In the genomic region with DNA sequence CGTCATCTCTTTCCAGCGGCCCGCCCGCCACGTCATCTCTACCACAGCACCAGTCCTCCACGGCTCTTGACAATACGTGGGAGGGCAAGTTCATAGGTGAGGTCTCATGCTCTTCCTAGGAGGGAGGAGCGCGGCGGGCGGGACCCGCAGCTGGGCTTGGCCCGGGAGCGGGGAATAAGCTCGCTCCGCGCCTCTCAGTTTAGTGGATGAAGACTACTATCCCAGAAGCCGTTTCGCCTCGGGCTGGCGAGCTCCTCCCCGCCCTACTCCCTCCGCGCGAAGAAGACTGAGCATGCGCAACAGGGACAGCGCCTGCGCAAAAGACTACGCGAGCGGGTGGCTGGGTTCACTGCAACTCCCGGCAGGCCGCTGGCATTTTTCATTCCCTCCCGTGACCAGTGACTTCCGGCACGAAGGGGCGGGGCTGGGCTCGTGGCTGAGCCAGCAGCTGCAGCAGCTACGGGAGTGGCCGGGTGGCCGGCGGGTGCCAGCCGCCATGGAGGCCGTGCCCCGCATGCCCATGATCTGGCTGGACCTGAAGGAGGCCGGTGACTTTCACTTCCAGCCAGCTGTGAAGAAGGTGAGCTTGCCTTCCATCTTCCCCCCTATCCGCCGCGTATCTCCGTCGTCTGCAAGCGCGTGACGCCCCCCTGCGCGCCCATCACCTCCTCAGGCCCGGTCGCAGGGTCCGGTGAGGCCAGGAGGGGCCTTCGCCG, we compare ENCODE assay signal across 8 cellular contexts. TPM values are rescaled to one million over a fixed set of nuclear protein-coding genes. Genes with fewer than 3 reads are reported as not detected.
DNase-seq lines count a peak whose midpoint lies in the region; ATAC-seq and TF ChIP-seq lines count a peak whose summit lies in the region.

A gene with protein sequence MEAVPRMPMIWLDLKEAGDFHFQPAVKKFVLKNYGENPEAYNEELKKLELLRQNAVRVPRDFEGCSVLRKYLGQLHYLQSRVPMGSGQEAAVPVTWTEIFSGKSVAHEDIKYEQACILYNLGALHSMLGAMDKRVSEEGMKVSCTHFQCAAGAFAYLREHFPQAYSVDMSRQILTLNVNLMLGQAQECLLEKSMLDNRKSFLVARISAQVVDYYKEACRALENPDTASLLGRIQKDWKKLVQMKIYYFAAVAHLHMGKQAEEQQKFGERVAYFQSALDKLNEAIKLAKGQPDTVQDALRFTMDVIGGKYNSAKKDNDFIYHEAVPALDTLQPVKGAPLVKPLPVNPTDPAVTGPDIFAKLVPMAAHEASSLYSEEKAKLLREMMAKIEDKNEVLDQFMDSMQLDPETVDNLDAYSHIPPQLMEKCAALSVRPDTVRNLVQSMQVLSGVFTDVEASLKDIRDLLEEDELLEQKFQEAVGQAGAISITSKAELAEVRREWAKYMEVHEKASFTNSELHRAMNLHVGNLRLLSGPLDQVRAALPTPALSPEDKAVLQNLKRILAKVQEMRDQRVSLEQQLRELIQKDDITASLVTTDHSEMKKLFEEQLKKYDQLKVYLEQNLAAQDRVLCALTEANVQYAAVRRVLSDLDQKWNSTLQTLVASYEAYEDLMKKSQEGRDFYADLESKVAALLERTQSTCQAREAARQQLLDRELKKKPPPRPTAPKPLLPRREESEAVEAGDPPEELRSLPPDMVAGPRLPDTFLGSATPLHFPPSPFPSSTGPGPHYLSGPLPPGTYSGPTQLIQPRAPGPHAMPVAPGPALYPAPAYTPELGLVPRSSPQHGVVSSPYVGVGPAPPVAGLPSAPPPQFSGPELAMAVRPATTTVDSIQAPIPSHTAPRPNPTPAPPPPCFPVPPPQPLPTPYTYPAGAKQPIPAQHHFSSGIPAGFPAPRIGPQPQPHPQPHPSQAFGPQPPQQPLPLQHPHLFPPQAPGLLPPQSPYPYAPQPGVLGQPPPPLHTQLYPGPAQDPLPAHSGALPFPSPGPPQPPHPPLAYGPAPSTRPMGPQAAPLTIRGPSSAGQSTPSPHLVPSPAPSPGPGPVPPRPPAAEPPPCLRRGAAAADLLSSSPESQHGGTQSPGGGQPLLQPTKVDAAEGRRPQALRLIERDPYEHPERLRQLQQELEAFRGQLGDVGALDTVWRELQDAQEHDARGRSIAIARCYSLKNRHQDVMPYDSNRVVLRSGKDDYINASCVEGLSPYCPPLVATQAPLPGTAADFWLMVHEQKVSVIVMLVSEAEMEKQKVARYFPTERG (N-terminal part only) (plus strand): TSS at position 421 of the 716 bp plus-strand sequence. CDS start 76 bp downstream, at position 497.

- H3K4me3 ChIP-seq in WERI-Rb-1 (ENCODE audit: low read depth, low read length) (peak within 1 kb of the TSS; percentile 60), mammary epithelial cell (replicated peaks in 1 of 3; ENCODE audit: insufficient read depth in 1 of 3, low read depth in 2 of 3, low read length in 3 of 3) (peak within 1 kb of the TSS; percentile 79 to 96 (median 86)), iPS-18c (ENCODE audit: insufficient read depth, low read depth, low read length) (peak within 1 kb of the TSS; percentile 100), skin epidermis (peak within 1 kb of the TSS; percentile 70 to 100 (median 92))

- dilution Hi-C loops in mammary epithelial cell (cut with HindIII; ENCODE audit: low sequenced_read_pairs): no loop called here

- ATAC-seq in GM18873 (IDR thresholded peaks at IDR 0.05; ENCODE audit: low FRiP score, unreplicated experiment) (peak; percentile 80), HG03139 (IDR thresholded peaks at IDR 0.05; ENCODE audit: unreplicated experiment) (peak; percentile 61)

- H3K27ac ChIP-seq in WERI-Rb-1 (peak within 1 kb of the TSS; percentile 83), mammary epithelial cell (ENCODE audit: insufficient read depth, low read depth, low read length) (peak within 1 kb of the TSS; percentile 94), skin epidermis (peak within 1 kb of the TSS; percentile 85 to 99 (median 93))

- H3K9me3 ChIP-seq in WERI-Rb-1 (ENCODE audit: severe bottlenecking) (no peaks in the 10 kb centered on the region), mammary epithelial cell (replicated peaks; ENCODE audit: insufficient read depth, low read length) (no peaks in the 10 kb centered on the region), iPS-18c (ENCODE audit: control insufficient read depth, insufficient read depth, low read length) (no peaks in the 10 kb centered on the region)

- no peaks in the 10 kb centered on the region for H3K27me3 ChIP-seq in WERI-Rb-1 (ENCODE audit: insufficient read depth, low read depth, severe bottlenecking)
- no peaks in the 10 kb centered on the region for H3K27me3 ChIP-seq in mammary epithelial cell (ENCODE audit: insufficient read depth, low read length)

- H4K20me1 ChIP-seq in mammary epithelial cell (ENCODE audit: insufficient read depth, low read length): no peaks in the 10 kb centered on the region

- peak within 1 kb of the TSS; percentile 90 for H2AFZ ChIP-seq in mammary epithelial cell (ENCODE audit: low read depth, low read length)

- in situ Hi-C loops in ACHN (cut with HindIII; ENCODE audit: low pct_ligation_motif_present, low pct_unique_long_range_greater_than_20kb, low sequenced_read_pairs): no loop called here
- in situ Hi-C loops in mammary epithelial cell (cut with MboI; ENCODE audit: low sequenced_read_pairs in 2 of 2): no loop called here

- CTCF ChIA-PET in mammary epithelial cell (lab: Charles Lee; ENCODE audit: low non-redundant PET): no interaction called here

- H3K4me2 ChIP-seq in mammary epithelial cell (ENCODE audit: insufficient read depth, low read depth, low read length): peak within 1 kb of the TSS; percentile 97

- peak; percentile 97 for DNase-seq in ACHN
- DNase-seq in NCI-H2227 (lab: John Stamatoyannopoulos, UW; ENCODE audit: unreplicated experiment): peak; percentile 98
- DNase-seq in WERI-Rb-1: peak; percentile 99
- DNase-seq in mammary epithelial cell: peak; percentile 99

- peaks cover 16% of the 10 kb centered on the region for H3K4me1 ChIP-seq in mammary epithelial cell (ENCODE audit: insufficient read depth, low read length)

- WGBS in mammary epithelial cell (ENCODE audit: low coverage, missing lambda C conversion rate): 2% methylated on average over 40 of the region's 61 CpGs

- H3K36me3 ChIP-seq in WERI-Rb-1 (peaks cover 5% of the 10 kb centered on the region; the same call in 1 of the 2 replicates), mammary epithelial cell (ENCODE audit: insufficient read depth, low read length) (no peaks in the 10 kb centered on the region)

- TF ChIP-seq CTCF in WERI-Rb-1 (IDR thresholded peaks at IDR 0.05; ENCODE audit: low read depth, low read length) (no peak), mammary epithelial cell (conservative IDR thresholded peaks at IDR 0.05 in 1 of 2, IDR thresholded peaks at IDR 0.05 in 1 of 2; ENCODE audit: extremely low read depth in 1 of 2, insufficient read depth in 1 of 2, low read depth in 1 of 2, low read length in 2 of 2) (no peak)

- BruUV-seq in mammary epithelial cell (replicated peaks; lab: Mats Ljungman, UMichigan): TSS peak; percentile 86

- peak within 1 kb of the TSS; percentile 97 for H3K9ac ChIP-seq in mammary epithelial cell (ENCODE audit: insufficient read depth, low read length)

- intact Hi-C loops in mammary epithelial cell (cut with micrococcal nuclease): loop anchor here (10.0 kb wide), 1 partner anchor 446 kb away; no protein-coding TSS in a partner anchor

- H3K79me2 ChIP-seq in mammary epithelial cell (ENCODE audit: insufficient read depth, low read length): peaks cover 63% of the 10 kb centered on the region

RNA-seq across cellular contexts. Expression of the gene that starts here (rescaled TPM):
- 10 to 100 TPM; 31.3 to 46.6 TPM for total RNA-seq in mammary epithelial cell
- 2.9 TPM for polyA plus RNA-seq in mammary epithelial cell
- 23.6 TPM for polyA minus RNA-seq in mammary epithelial cell

Comparison
In these comparisons a context has a peak if more than half of its experiments do, and no peak if none do; other contexts are left out.
1. Peak in every context shown above with its lines: DNase-seq, ATAC-seq, H3K4me3 ChIP-seq and H3K27ac ChIP-seq.